6 cellular contexts compared by ENCODE assay signal in genomic region chr2:15779381-15780041, GRCh38.
"Had no signal": no experiment of that assay in that cellular context is flagged by ENCODE, and none has a peak within 500 bp of the region (broad histone marks: within the 10 kb centered on the region; RNA-seq: fewer than 3 reads in every experiment).

No MANE protein-coding gene starts in this region.

- H3K4me3 Mint-ChIP-seq: GM23338, H9 had no signal

- DNase-seq: H9, HCEC 1CT, IMR-90, KG1 had no signal

- H3K4me3 ChIP-seq: GM23338, K562 had no signal

- H3K9me3 Mint-ChIP-seq: GM23338, H9 had no signal

- H3K4me1 Mint-ChIP-seq: GM23338 had no signal

- H3K27ac Mint-ChIP-seq: GM23338, H9 had no signal

- H3K4me2 ChIP-seq: GM23338 had no signal

- ATAC-seq: GM23338, K562 had no signal
